In the genomic region with DNA sequence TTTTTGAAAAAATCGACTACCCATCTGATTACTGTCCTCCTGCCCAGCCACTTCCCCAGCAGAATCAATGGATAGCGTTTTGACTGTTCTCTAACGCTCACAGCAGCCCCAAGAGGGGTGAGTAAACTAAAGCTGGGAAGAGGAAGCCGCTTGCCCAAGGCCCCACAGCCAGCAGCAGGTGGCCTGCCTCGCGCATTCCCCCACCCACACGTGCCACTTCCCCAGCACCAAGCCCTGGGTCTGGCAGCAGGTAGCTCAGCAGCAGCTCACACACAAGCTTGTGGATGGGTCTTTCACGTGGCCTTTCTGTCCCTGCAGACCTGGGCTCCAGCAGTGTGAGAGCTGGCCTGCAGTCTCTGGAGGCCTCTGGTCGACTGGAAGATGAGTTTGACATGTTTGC, we compare ENCODE assay signal across 14 cellular contexts. TPM values are rescaled to one million over a fixed set of nuclear protein-coding genes. Genes with fewer than 3 reads are reported as not detected.
DNase-seq lines count a peak whose midpoint lies in the region; ATAC-seq and TF ChIP-seq lines count a peak whose summit lies in the region.
"Had no signal": no experiment of that assay in that cellular context is flagged by ENCODE, and none has a peak within 500 bp of the region (broad histone marks: within the 10 kb centered on the region; RNA-seq: fewer than 3 reads in every experiment).

No MANE protein-coding gene starts in this region.

- H3K79me2 ChIP-seq in Loucy (ENCODE audit: insufficient read depth, low read length) = peaks cover 9% of the 10 kb centered on the region

- H3K9me3 ChIP-seq in Loucy (ENCODE audit: insufficient read depth, low read depth, low read length) (no peaks in the 10 kb centered on the region), mucosa of descending colon (no peaks in the 10 kb centered on the region)
- H3K9me3 ChIP-seq: body of pancreas had no signal

- DNase-seq in activated effector memory CD4-positive, alpha-beta T cell treated with anti-CD3 and anti-CD28 coated beads, Interleukin-2, amount 50 U/mL, for 16 hours = peak; percentile 75
- no peak for DNase-seq in activated effector memory CD4-positive, alpha-beta T cell treated with Interleukin-2 at 50 U/mL for 16 hours
- peak; percentile 37 for DNase-seq in stimulated activated CD4-positive, alpha-beta T cell treated with anti-CD3 and anti-CD28 coated beads, Interleukin-4, amount 100 ng/mL, for 24 hours
- DNase-seq in NCI-H2029 (lab: John Stamatoyannopoulos, UW) = no peak
- DNase-seq in NCI-H510A treated with DMSO at 0.1 percent for 48 hours (lab: John Stamatoyannopoulos, UW) = no peak
- DNase-seq in mucosa of descending colon = no peak
- DNase-seq: AML-193, body of pancreas, H7, Karpas-422, NCI-H446 treated with DMSO at 0.1 percent for 48 hours had no signal

- no peaks in the 10 kb centered on the region for H3K9me2 ChIP-seq in Loucy (replicated peaks; ENCODE audit: low read depth, low read length)

- H4K20me1 ChIP-seq in Loucy (ENCODE audit: insufficient read depth, low read length, poor library complexity, severe bottlenecking) = no peaks in the 10 kb centered on the region

- H3K36me3 ChIP-seq in Loucy (ENCODE audit: insufficient read depth, low read length) (peaks cover 9% of the 10 kb centered on the region; the same call in 1 of the 2 replicates), mucosa of descending colon (ENCODE audit: low read depth) (peaks cover 5% of the 10 kb centered on the region)

- H3K9ac ChIP-seq in Loucy (ENCODE audit: low read depth, low read length, poor library complexity, severe bottlenecking) = peak overlapping the region; percentile 78

- H3K27me3 Mint-ChIP-seq in activated T-helper 17 cell treated with anti-CD3 and anti-CD28 coated beads, Interleukin-2, amount 50 U/mL, for 72 hours = no peaks in the 10 kb centered on the region

- ATAC-seq in activated T-helper 17 cell treated with anti-CD3 and anti-CD28 coated beads, Interleukin-2, amount 50 U/mL, for 72 hours (replicated peaks) = peak; percentile 60
- ATAC-seq in mucosa of descending colon = no peak
- ATAC-seq: body of pancreas had no signal

- no peaks in the 10 kb centered on the region for H3K9me3 Mint-ChIP-seq in activated T-helper 17 cell treated with anti-CD3 and anti-CD28 coated beads, Interleukin-2, amount 50 U/mL, for 72 hours

- peaks cover 15% of the 10 kb centered on the region; the same call in 1 of the 2 replicates for H3F3A ChIP-seq in Loucy (ENCODE audit: low read depth)

- H3K27ac Mint-ChIP-seq in activated T-helper 17 cell treated with anti-CD3 and anti-CD28 coated beads, Interleukin-2, amount 50 U/mL, for 72 hours = peak overlapping the region; percentile 88

- H2AFZ ChIP-seq in Loucy (ENCODE audit: low read length) = no peak overlapping the region

- H3K4me3 Mint-ChIP-seq in activated T-helper 17 cell treated with anti-CD3 and anti-CD28 coated beads, Interleukin-2, amount 50 U/mL, for 72 hours = peak overlapping the region; percentile 53

- H3K4me1 ChIP-seq in Loucy (ENCODE audit: insufficient read depth, low read length, poor library complexity, severe bottlenecking) (peaks cover 83% of the 10 kb centered on the region), mucosa of descending colon (ENCODE audit: low read depth) (peaks cover 18% of the 10 kb centered on the region)

- H3K4me2 ChIP-seq in Loucy (ENCODE audit: low read depth, low read length, poor library complexity, severe bottlenecking) = peak overlapping the region; percentile 79

- peaks cover 66% of the 10 kb centered on the region for H3K36me3 Mint-ChIP-seq in activated T-helper 17 cell treated with anti-CD3 and anti-CD28 coated beads, Interleukin-2, amount 50 U/mL, for 72 hours (ENCODE audit: low read depth)

- no peaks in the 10 kb centered on the region for H3K27me3 ChIP-seq in Loucy (ENCODE audit: insufficient read depth, low read length, poor library complexity, severe bottlenecking)
- H3K27me3 ChIP-seq: body of pancreas had no signal

- intact Hi-C loops in mucosa of descending colon (cut with DNase I, micrococcal nuclease) = no loop called here

- H3K4me3 ChIP-seq in Loucy (ENCODE audit: low read length, poor library complexity, severe bottlenecking) (peak overlapping the region; percentile 43), mucosa of descending colon (no peak overlapping the region)
- H3K4me3 ChIP-seq: body of pancreas, SK-N-MC had no signal

- TF ChIP-seq CTCF in Loucy (conservative IDR thresholded peaks at IDR 0.05; ENCODE audit: low read length) = no peak
- no peak for TF ChIP-seq CTCF in mucosa of descending colon (IDR thresholded peaks at IDR 0.05)

- H3K4me1 Mint-ChIP-seq in activated T-helper 17 cell treated with anti-CD3 and anti-CD28 coated beads, Interleukin-2, amount 50 U/mL, for 72 hours = peaks cover 18% of the 10 kb centered on the region

RNA-seq across cellular contexts. Expression of gene TOM1, which starts 34.3 kb away (rescaled TPM):
- total RNA-seq in activated T-helper 17 cell treated with anti-CD3 and anti-CD28 coated beads, Interleukin-2, amount 50 U/mL, for 72 hours = 10 to 100 TPM; 21.5 to 60.0 TPM
- 10 to 100 TPM; 59.8 to 74.7 (median 60.2) TPM for total RNA-seq in mucosa of descending colon

RNA-seq across cellular contexts. Expression of gene HMOX1, which starts 46.9 kb away (rescaled TPM):
- total RNA-seq in activated T-helper 17 cell treated with anti-CD3 and anti-CD28 coated beads, Interleukin-2, amount 50 U/mL, for 72 hours = 1 to 10 TPM; 3.5 to 7.3 TPM
- total RNA-seq in mucosa of descending colon = 10 to 100 TPM; 33.8 to 71.4 (median 55.5) TPM

Comparison
In these comparisons a context has a peak if more than half of its experiments do, and no peak if none do; other contexts are left out.
1. DNase-seq: peak in activated effector memory CD4-positive, alpha-beta T cell treated with anti-CD3 and anti-CD28 coated beads, Interleukin-2, amount 50 U/mL, for 16 hours (single experiment) and stimulated activated CD4-positive, alpha-beta T cell treated with anti-CD3 and anti-CD28 coated beads, Interleukin-4, amount 100 ng/mL, for 24 hours (single experiment); none in activated effector memory CD4-positive, alpha-beta T cell treated with Interleukin-2 at 50 U/mL for 16 hours (single experiment), NCI-H2029 (single experiment), NCI-H510A treated with DMSO at 0.1 percent for 48 hours (single experiment) and mucosa of descending colon (0 of 3).
2. RNA of gene HMOX1, which starts 46.9 kb away (total RNA-seq): 33.8 to 71.4 TPM in mucosa of descending colon; 3.5 to 7.3 TPM in activated T-helper 17 cell treated with anti-CD3 and anti-CD28 coated beads, Interleukin-2, amount 50 U/mL, for 72 hours; every median in the first group is over 4 times any median in the second.